Comparison of ENCODE assay signal across 1 cellular context in genomic region chr18:57141208-57142129, GRCh38.
A peak's percentile ranks its signal among the peaks of the same experiment; 100 is the strongest.
TF ChIP-seq lines count a peak whose summit lies in the region.

No MANE protein-coding gene starts in this region.

TF ChIP-seq in H1, 55 proteins besides CTCF, POLR2A, EP300 and RAD21:
- TF ChIP-seq SIN3A (conservative IDR thresholded peaks at IDR 0.05 in 1 of 2, IDR thresholded peaks at IDR 0.05 in 1 of 2; ENCODE audit: low read depth in 1 of 2, low read length in 2 of 2) (no peak), NRF1 (IDR thresholded peaks at IDR 0.05; ENCODE audit: low read depth, low read length) (no peak), TEAD4 (IDR thresholded peaks at IDR 0.05; ENCODE audit: low read depth, low read length) (no peak), KDM4A (IDR thresholded peaks at IDR 0.05; ENCODE audit: low read depth, low read length, severe bottlenecking) (no peak), CEBPB (IDR thresholded peaks at IDR 0.05; ENCODE audit: low read depth, low read length) (peak; percentile 48; the same call in 1 of the 2 replicates)
